In genomic region chr12:11669348-11669747, GRCh38 we compare ENCODE assay signal across 19 cellular contexts. TPM values are rescaled to one million over a fixed set of nuclear protein-coding genes. Genes with fewer than 3 reads are reported as not detected.
A peak's percentile ranks its signal among the peaks of the same experiment; 100 is the strongest.
DNase-seq lines count a peak whose midpoint lies in the region; ATAC-seq, FAIRE-seq and TF ChIP-seq lines count a peak whose summit lies in the region.
"Had no signal": no experiment of that assay in that cellular context is flagged by ENCODE, and none has a peak within 500 bp of the region (broad histone marks: within the 10 kb centered on the region; RNA-seq: fewer than 3 reads in every experiment).

No MANE protein-coding gene starts in this region.

- H3K4me1 Mint-ChIP-seq in astrocyte (ENCODE audit: low read depth, unreplicated experiment): peaks cover 25% of the 10 kb centered on the region
- peaks cover 87% of the 10 kb centered on the region for H3K4me1 Mint-ChIP-seq in stimulated activated memory B cell treated with anti-CD40 and anti-IgM and Interleukin-4, amounts not matched to agents 10 μg/mL and 1 μg/mL and 100 μg/mL, for 72 hours
- peaks cover 62 to 88% of the 10 kb centered on the region in 2 donors for H3K4me1 Mint-ChIP-seq in stimulated activated naive B cell treated with anti-CD40 and anti-IgM and Interleukin-4, amounts not matched to agents 10 μg/mL and 1 μg/mL and 100 μg/mL, for 72 hours

- H3K4me2 ChIP-seq in mammary epithelial cell (ENCODE audit: insufficient read depth, low read depth, low read length): no peak overlapping the region
- no peak overlapping the region for H3K4me2 ChIP-seq in astrocyte (ENCODE audit: low read length)

- WGBS in mammary epithelial cell (ENCODE audit: low coverage, missing lambda C conversion rate): 98% methylated on average over 5 of the region's 5 CpGs

- H3K27ac ChIP-seq in breast epithelium (peak overlapping the region; percentile 74 to 76), mammary epithelial cell (ENCODE audit: insufficient read depth, low read depth, low read length) (no peak overlapping the region), astrocyte (ENCODE audit: low read depth, low read length) (no peak overlapping the region)
- H3K27ac ChIP-seq: SJSA1 had no signal

- CTCF ChIA-PET in mammary epithelial cell (lab: Charles Lee; ENCODE audit: low non-redundant PET): no interaction called here

- in situ Hi-C loops in mammary epithelial cell (cut with MboI; ENCODE audit: low sequenced_read_pairs in 2 of 2): no loop called here

- DNase-seq in breast epithelium (ENCODE audit: low spot score in 2 of 2): no peak
- no peak for DNase-seq in mammary epithelial cell
- DNase-seq in NOMO-1 (lab: John Stamatoyannopoulos, UW; ENCODE audit: unreplicated experiment in 2 of 2): peak; percentile 50 to 57
- no peak for DNase-seq in astrocyte (ENCODE audit: low read depth)
- no peak for DNase-seq in GM10266 (ENCODE audit: extremely low spot score)
- no peak for DNase-seq in stimulated activated naive B cell treated with anti-CD40 and anti-IgM and Interleukin-4, amounts not matched to agents 10 μg/mL and 1 μg/mL and 100 μg/mL, for 72 hours
- DNase-seq: AML-193; CD4-positive, CD25-positive, alpha-beta regulatory T cell; KG1; NCI-H187 treated with DMSO at 0.1 percent for 48 hours; NCI-H510A; OCI-M1; RPMI8226 had no signal

- H3K36me3 ChIP-seq in breast epithelium (no peaks in the 10 kb centered on the region), mammary epithelial cell (ENCODE audit: insufficient read depth, low read length) (no peaks in the 10 kb centered on the region), astrocyte (ENCODE audit: insufficient read depth, low read length) (no peaks in the 10 kb centered on the region)

- dilution Hi-C loops in mammary epithelial cell (cut with HindIII; ENCODE audit: low sequenced_read_pairs): no loop called here

- H3K79me2 ChIP-seq in mammary epithelial cell (ENCODE audit: insufficient read depth, low read length) (peaks cover 93% of the 10 kb centered on the region), astrocyte (ENCODE audit: insufficient read depth, low read length) (peaks cover 100% of the 10 kb centered on the region)

- ATAC-seq in stimulated activated memory B cell treated with anti-CD40 and anti-IgM and Interleukin-4, amounts not matched to agents 10 μg/mL and 1 μg/mL and 100 μg/mL, for 72 hours: no peak
- ATAC-seq in HG03196 (IDR thresholded peaks at IDR 0.05; ENCODE audit: unreplicated experiment): no peak
- no peak for ATAC-seq in stimulated activated naive B cell treated with anti-CD40 and anti-IgM and Interleukin-4, amounts not matched to agents 10 μg/mL and 1 μg/mL and 100 μg/mL, for 72 hours (replicated peaks)
- ATAC-seq: HCT116 had no signal

- no TSS peak for BruUV-seq in mammary epithelial cell (replicated peaks; lab: Mats Ljungman, UMichigan)

- H3K4me3 ChIP-seq in breast epithelium (no peak overlapping the region), mammary epithelial cell (replicated peaks in 1 of 3; ENCODE audit: insufficient read depth in 1 of 3, low read depth in 2 of 3, low read length in 3 of 3) (no peak overlapping the region), astrocyte (ENCODE audit: insufficient read depth, low read depth, low read length) (no peak overlapping the region)
- H3K4me3 ChIP-seq: SJSA1 had no signal

- FAIRE-seq in astrocyte (lab: Jason Lieb, UNC): no peak
- FAIRE-seq: A204.1, GM12891 had no signal

- intact Hi-C loops in breast epithelium (cut with DNase I; ENCODE audit: low total_unique reads) (no loop called here), mammary epithelial cell (cut with micrococcal nuclease) (no loop called here)

- H3K36me3 Mint-ChIP-seq in astrocyte (ENCODE audit: low read depth, unreplicated experiment): peaks cover 12% of the 10 kb centered on the region
- H3K36me3 Mint-ChIP-seq in stimulated activated memory B cell treated with anti-CD40 and anti-IgM and Interleukin-4, amounts not matched to agents 10 μg/mL and 1 μg/mL and 100 μg/mL, for 72 hours: peaks cover 51% of the 10 kb centered on the region
- H3K36me3 Mint-ChIP-seq in stimulated activated naive B cell treated with anti-CD40 and anti-IgM and Interleukin-4, amounts not matched to agents 10 μg/mL and 1 μg/mL and 100 μg/mL, for 72 hours: peaks cover 25 to 47% of the 10 kb centered on the region in 2 donors

- H3K9me3 ChIP-seq in breast epithelium: no peaks in the 10 kb centered on the region
- no peaks in the 10 kb centered on the region for H3K9me3 ChIP-seq in mammary epithelial cell (replicated peaks; ENCODE audit: insufficient read depth, low read length)
- H3K9me3 ChIP-seq in astrocyte (ENCODE audit: insufficient read depth, low read depth, low read length): no peaks in the 10 kb centered on the region
- H3K9me3 ChIP-seq: SJSA1 had no signal

- H2AFZ ChIP-seq in mammary epithelial cell (ENCODE audit: low read depth, low read length) (no peak overlapping the region), astrocyte (ENCODE audit: low read depth, low read length) (no peak overlapping the region)

- TF ChIP-seq CTCF in breast epithelium (IDR thresholded peaks at IDR 0.05) (no peak), mammary epithelial cell (conservative IDR thresholded peaks at IDR 0.05 in 1 of 2, IDR thresholded peaks at IDR 0.05 in 1 of 2; ENCODE audit: extremely low read depth in 1 of 2, insufficient read depth in 1 of 2, low read depth in 1 of 2, low read length in 2 of 2) (no peak), astrocyte (IDR thresholded peaks at IDR 0.05; ENCODE audit: insufficient read depth, low read depth, low read length) (no peak), GM10266 (IDR thresholded peaks at IDR 0.05; ENCODE audit: control insufficient read depth, insufficient read depth, low read depth, missing control alignments) (no peak)

- peak overlapping the region; percentile 37 for H3K4me3 Mint-ChIP-seq in astrocyte (ENCODE audit: unreplicated experiment)
- H3K4me3 Mint-ChIP-seq in stimulated activated memory B cell treated with anti-CD40 and anti-IgM and Interleukin-4, amounts not matched to agents 10 μg/mL and 1 μg/mL and 100 μg/mL, for 72 hours: no peak overlapping the region
- H3K4me3 Mint-ChIP-seq in stimulated activated naive B cell treated with anti-CD40 and anti-IgM and Interleukin-4, amounts not matched to agents 10 μg/mL and 1 μg/mL and 100 μg/mL, for 72 hours: no peak overlapping the region

- H3K4me1 ChIP-seq in breast epithelium: peaks cover 6 to 21% of the 10 kb centered on the region in 2 donors
- H3K4me1 ChIP-seq in mammary epithelial cell (ENCODE audit: insufficient read depth, low read length): peaks cover 7% of the 10 kb centered on the region
- no peaks in the 10 kb centered on the region for H3K4me1 ChIP-seq in astrocyte (ENCODE audit: insufficient read depth, low read length)
- H3K4me1 ChIP-seq: SJSA1 had no signal

- no peak for TF ChIP-seq POLR2A in breast epithelium (IDR thresholded peaks at IDR 0.05)

- H3K27me3 Mint-ChIP-seq in astrocyte (ENCODE audit: low read depth, unreplicated experiment): no peaks in the 10 kb centered on the region
- no peaks in the 10 kb centered on the region for H3K27me3 Mint-ChIP-seq in stimulated activated memory B cell treated with anti-CD40 and anti-IgM and Interleukin-4, amounts not matched to agents 10 μg/mL and 1 μg/mL and 100 μg/mL, for 72 hours
- no peaks in the 10 kb centered on the region for H3K27me3 Mint-ChIP-seq in stimulated activated naive B cell treated with anti-CD40 and anti-IgM and Interleukin-4, amounts not matched to agents 10 μg/mL and 1 μg/mL and 100 μg/mL, for 72 hours
- H3K27me3 Mint-ChIP-seq: CD4-positive, CD25-positive, alpha-beta regulatory T cell had no signal

- peaks cover 4% of the 10 kb centered on the region for H3K9me3 Mint-ChIP-seq in astrocyte (ENCODE audit: unreplicated experiment)
- H3K9me3 Mint-ChIP-seq in stimulated activated memory B cell treated with anti-CD40 and anti-IgM and Interleukin-4, amounts not matched to agents 10 μg/mL and 1 μg/mL and 100 μg/mL, for 72 hours: no peaks in the 10 kb centered on the region
- H3K9me3 Mint-ChIP-seq in stimulated activated naive B cell treated with anti-CD40 and anti-IgM and Interleukin-4, amounts not matched to agents 10 μg/mL and 1 μg/mL and 100 μg/mL, for 72 hours: peaks cover 0 to 4% of the 10 kb centered on the region in 2 donors

- H4K20me1 ChIP-seq in mammary epithelial cell (ENCODE audit: insufficient read depth, low read length) (no peaks in the 10 kb centered on the region), astrocyte (ENCODE audit: insufficient read depth, low read length) (peaks cover 95% of the 10 kb centered on the region)

- H3K27ac Mint-ChIP-seq in astrocyte (ENCODE audit: unreplicated experiment): no peak overlapping the region
- H3K27ac Mint-ChIP-seq in stimulated activated memory B cell treated with anti-CD40 and anti-IgM and Interleukin-4, amounts not matched to agents 10 μg/mL and 1 μg/mL and 100 μg/mL, for 72 hours: peak overlapping the region; percentile 26
- H3K27ac Mint-ChIP-seq in stimulated activated naive B cell treated with anti-CD40 and anti-IgM and Interleukin-4, amounts not matched to agents 10 μg/mL and 1 μg/mL and 100 μg/mL, for 72 hours: no peak overlapping the region

- H3K27me3 ChIP-seq in breast epithelium (no peaks in the 10 kb centered on the region), mammary epithelial cell (ENCODE audit: insufficient read depth, low read length) (no peaks in the 10 kb centered on the region), astrocyte (ENCODE audit: insufficient read depth, low read length) (no peaks in the 10 kb centered on the region)
- H3K27me3 ChIP-seq: SJSA1 had no signal

- H3K9ac ChIP-seq in mammary epithelial cell (ENCODE audit: insufficient read depth, low read length): no peak overlapping the region
- no peak overlapping the region for H3K9ac ChIP-seq in astrocyte (ENCODE audit: low read length)

RNA-seq across cellular contexts. Expression of gene ETV6, which starts 19.9 kb away (rescaled TPM):
- total RNA-seq in breast epithelium: 10 to 100 TPM; 17.8 to 58.7 (median 45.2) TPM
- total RNA-seq in mammary epithelial cell: 10 to 100 TPM; 16.7 to 28.3 TPM
- polyA plus RNA-seq in mammary epithelial cell: 6.3 TPM
- polyA minus RNA-seq in mammary epithelial cell: 41.9 TPM
- total RNA-seq in astrocyte: 41.2 and 44.6 TPM in 2 replicates

Comparison
In these comparisons a context has a peak if more than half of its experiments do, and no peak if none do; other contexts are left out.
1. H3K27ac ChIP-seq: peak in breast epithelium (2 of 2); none in mammary epithelial cell (single experiment) and astrocyte (single experiment).
2. DNase-seq: peak in NOMO-1 (2 of 2); none in breast epithelium (0 of 2), mammary epithelial cell (single experiment), astrocyte (single experiment), GM10266 (single experiment) and stimulated activated naive B cell treated with anti-CD40 and anti-IgM and Interleukin-4, amounts not matched to agents 10 μg/mL and 1 μg/mL and 100 μg/mL, for 72 hours (single experiment).